ENCODE assay signal across 8 cellular contexts in genomic region chr12:12563529-12563928, GRCh38. TPM values are rescaled to one million over a fixed set of nuclear protein-coding genes. Genes with fewer than 3 reads are reported as not detected.
DNase-seq lines count a peak whose midpoint lies in the region; ATAC-seq and TF ChIP-seq lines count a peak whose summit lies in the region.

No MANE protein-coding gene starts in this region.

- TF ChIP-seq CTCF in sigmoid colon (IDR thresholded peaks at IDR 0.05) = no peak

- H3K4me1 ChIP-seq in SJSA1 (replicated peaks) (peaks cover 15% of the 10 kb centered on the region; the same call in 1 of the 2 replicates), sigmoid colon (peaks cover 0 to 36% (median 25%) of the 10 kb centered on the region in 4 donors)

- H3K27ac ChIP-seq in SJSA1 (peak overlapping the region; percentile 100; the same call in 1 of the 2 replicates), sigmoid colon (peak overlapping the region; percentile 96 to 100 (median 100))

- peak; percentile 51 for DNase-seq in NCI-H1092 treated with DMSO at 0.1 percent for 48 hours (lab: John Stamatoyannopoulos, UW)
- DNase-seq in NCI-H1092 (lab: John Stamatoyannopoulos, UW) = no peak
- no peak for DNase-seq in SJSA1 (ENCODE audit: low read depth in 1 of 2, low spot score in 2 of 2)
- DNase-seq in foreskin melanocyte = peak; percentile 93
- no peak for DNase-seq in sigmoid colon
- no peak for DNase-seq in SIG-M5 treated with dmso at 0.1 percent for 504 hours (lab: John Stamatoyannopoulos, UW; ENCODE audit: unreplicated experiment)
- no peak for DNase-seq in stimulated activated CD4-positive, alpha-beta T cell treated with anti-CD3 and anti-CD28 coated beads, Interleukin-15, amount 100 ng/mL, for 24 hours

- WGBS in sigmoid colon, 2 donors = 65 to 69% methylated on average over 8 of the region's 8 CpGs

- no peak for TF ChIP-seq POLR2A in sigmoid colon (IDR thresholded peaks at IDR 0.05)

- no peak for ATAC-seq in GM18909 (IDR thresholded peaks at IDR 0.05; ENCODE audit: poor library complexity, unreplicated experiment)

- peaks cover 8% of the 10 kb centered on the region for H3K36me3 ChIP-seq in SJSA1
- H3K36me3 ChIP-seq in sigmoid colon = no peaks in the 10 kb centered on the region

- H3K4me3 ChIP-seq in SJSA1 = no peak overlapping the region
- peak overlapping the region in 1 of 4 donors; percentile 95 for H3K4me3 ChIP-seq in sigmoid colon

- H3K9me3 ChIP-seq in SJSA1 (replicated peaks) (no peaks in the 10 kb centered on the region; the same call in 1 of the 2 replicates), sigmoid colon (peaks cover 0 to 2% (median 0%) of the 10 kb centered on the region in 4 donors)

- H3K27me3 ChIP-seq in SJSA1 (replicated peaks) (no peaks in the 10 kb centered on the region; the same call in 1 of the 2 replicates), sigmoid colon (no peaks in the 10 kb centered on the region)

- intact Hi-C loops in sigmoid colon (cut with DNase I) = loop anchor here (2.0 to 5.0 kb wide), 7 partner anchors 47 to 1841 kb away; partner anchors contain the start of genes BORCS5, CDKN1B, CREBL2 and ETV6

- peak in 1 of 4 donors; percentile 20 for TF ChIP-seq EP300 in sigmoid colon (IDR thresholded peaks at IDR 0.05)

RNA-seq across cellular contexts. Expression of gene DUSP16, which starts 0.9 kb away (rescaled TPM):
- total RNA-seq in SJSA1 (2014; rRNA removed; shearing (Covaris generic)) = 10.5 and 12.3 TPM in 2 replicates
- total RNA-seq in sigmoid colon = 10 to 100 TPM in 3 of 4 donors, 1 to 10 TPM in 1; 8.6 to 13.8 (median 11.2) TPM
- polyA plus RNA-seq in sigmoid colon = 10 to 100 TPM; 13.8 to 27.3 (median 21.1) TPM

RNA-seq across cellular contexts. Expression of gene CREBL2, which starts 48.1 kb away (rescaled TPM):
- 13.6 and 16.4 TPM in 2 replicates for total RNA-seq in SJSA1 (2014; rRNA removed; shearing (Covaris generic))
- 10 to 100 TPM; 35.0 to 59.9 (median 46.5) TPM for total RNA-seq in sigmoid colon
- polyA plus RNA-seq in sigmoid colon = 10 to 100 TPM; 19.0 to 37.8 (median 33.8) TPM

Comparison
In these comparisons a context has a peak if more than half of its experiments do, and no peak if none do; other contexts are left out.
1. DNase-seq: peak in NCI-H1092 treated with DMSO at 0.1 percent for 48 hours (single experiment) and foreskin melanocyte (single experiment); none in NCI-H1092 (single experiment), SJSA1 (0 of 2), sigmoid colon (single experiment), SIG-M5 treated with dmso at 0.1 percent for 504 hours (single experiment) and stimulated activated CD4-positive, alpha-beta T cell treated with anti-CD3 and anti-CD28 coated beads, Interleukin-15, amount 100 ng/mL, for 24 hours (single experiment).